ENCODE assay signal across 8 cellular contexts in genomic region chr3:185585862-185586643, GRCh38. TPM values are rescaled to one million over a fixed set of nuclear protein-coding genes. Genes with fewer than 3 reads are reported as not detected.
A peak's percentile ranks its signal among the peaks of the same experiment; 100 is the strongest.
DNase-seq lines count a peak whose midpoint lies in the region; ATAC-seq lines count a peak whose summit lies in the region.

TSS of gene SENP2 (plus strand) at chr3:185586295. CDS start at chr3:185586414, 119 bp downstream.

- no peaks in the 10 kb centered on the region for H3K36me3 Mint-ChIP-seq in immature natural killer cell

- H3K27ac Mint-ChIP-seq in immature natural killer cell: peak within 1 kb of the TSS; percentile 88 to 96 (median 93)

- ATAC-seq in GM19023 (IDR thresholded peaks at IDR 0.05; ENCODE audit: unreplicated experiment) (peak; percentile 98), HG03280 (IDR thresholded peaks at IDR 0.05; ENCODE audit: unreplicated experiment) (peak; percentile 97)

- no peaks in the 10 kb centered on the region for H3K9me3 Mint-ChIP-seq in immature natural killer cell

- DNase-seq in AG08396 (ENCODE audit: low spot score): peak; percentile 97
- DNase-seq in NCI-H345 treated with DMSO at 0.1 percent for 48 hours (lab: John Stamatoyannopoulos, UW; ENCODE audit: unreplicated experiment): peak; percentile 99
- DNase-seq in activated CD4-positive, CD25-positive, alpha-beta regulatory T cell (lab: John Stamatoyannopoulos, UW): peak; percentile 96 to 98 (median 97)
- DNase-seq in central memory CD4-positive, alpha-beta T cell: peak; percentile 100
- DNase-seq in immature natural killer cell: peak; percentile 100
- peak; percentile 98 for DNase-seq in smooth muscle cell of the brain vasculature (ENCODE audit: low read depth, low spot score)

- peak within 1 kb of the TSS; percentile 78 to 94 (median 85) for H3K4me3 Mint-ChIP-seq in immature natural killer cell

- peaks cover 50 to 56% of the 10 kb centered on the region in 2 donors for H3K4me1 Mint-ChIP-seq in immature natural killer cell

- peaks cover 8 to 23% (median 12%) of the 10 kb centered on the region in 3 donors for H3K27me3 Mint-ChIP-seq in immature natural killer cell (ENCODE audit: low read depth in 3 of 3)

RNA-seq across cellular contexts. Expression of gene SENP2, which starts in this region (rescaled TPM):
- polyA plus RNA-seq in immature natural killer cell: 10 to 100 TPM; 11.8 to 15.0 (median 13.1) TPM

Comparison
In these comparisons a context has a peak if more than half of its experiments do, and no peak if none do; other contexts are left out.
1. Peak in every context shown above with its lines: DNase-seq and ATAC-seq.